23 cellular contexts compared by ENCODE assay signal in genomic region chr16:84124529-84125073, GRCh38. TPM values are rescaled to one million over a fixed set of nuclear protein-coding genes. Genes with fewer than 3 reads are reported as not detected.
"Had no signal": no experiment of that assay in that cellular context is flagged by ENCODE, and none has a peak within 500 bp of the region (broad histone marks: within the 10 kb centered on the region; RNA-seq: fewer than 3 reads in every experiment).

No MANE protein-coding gene starts in this region.

- H3K9me3 Mint-ChIP-seq: dendritic cell treated with granulocyte-macrophage colony-stimulating factor and Interleukin-4, amounts not matched to agents 40 ng/mL and 50 ng/mL, for 4 days; naive thymus-derived CD8-positive, alpha-beta T cell had no signal

- H3K27ac ChIP-seq: foreskin keratinocyte, hepatocyte, neutrophil, spleen, stomach, thoracic aorta, transverse colon had no signal

- H3K27me3 Mint-ChIP-seq: dendritic cell treated with granulocyte-macrophage colony-stimulating factor and Interleukin-4, amounts not matched to agents 40 ng/mL and 50 ng/mL, for 4 days; naive thymus-derived CD8-positive, alpha-beta T cell had no signal

- H3K27ac Mint-ChIP-seq: dendritic cell treated with granulocyte-macrophage colony-stimulating factor and Interleukin-4, amounts not matched to agents 40 ng/mL and 50 ng/mL, for 4 days had no signal

- H3K27me3 ChIP-seq: foreskin keratinocyte, hepatocyte, neutrophil, spleen, stomach, transverse colon had no signal

- H3K4me3 Mint-ChIP-seq: dendritic cell treated with granulocyte-macrophage colony-stimulating factor and Interleukin-4, amounts not matched to agents 40 ng/mL and 50 ng/mL, for 4 days; naive thymus-derived CD8-positive, alpha-beta T cell had no signal

- DNase-seq: foreskin keratinocyte; left colon; left ventricle myocardium superior; naive thymus-derived CD8-positive, alpha-beta T cell; posterior cingulate gyrus; spleen; stimulated activated CD4-positive, alpha-beta T cell treated with anti-CD3 and anti-CD28 coated beads, Interleukin-15, amount 100 ng/mL, for 24 hours; stimulated activated CD4-positive, alpha-beta T cell treated with anti-CD3 and anti-CD28 coated beads, Interleukin-1b, Interleukin-23, amount 100 ng/mL, for 48 hours; stimulated activated CD4-positive, alpha-beta T cell treated with anti-CD3 and anti-CD28 coated beads, Interleukin-4, amount 100 ng/mL, for 4 hours; stimulated activated naive CD4-positive, alpha-beta T cell; stomach; substantia nigra; transverse colon had no signal

- ATAC-seq: foreskin keratinocyte; left colon; left ventricle myocardium superior; naive thymus-derived CD8-positive, alpha-beta T cell; sciatic nerve had no signal

- H3K9me3 ChIP-seq: neutrophil, spleen, stomach, thoracic aorta, transverse colon had no signal

- H2AFZ ChIP-seq: hepatocyte had no signal

- H3K4me2 ChIP-seq: hepatocyte had no signal

- H3K4me3 ChIP-seq: hepatocyte, spleen, stomach, thoracic aorta, transverse colon had no signal

- H3K4me1 ChIP-seq: foreskin keratinocyte, spleen, stomach, transverse colon had no signal

- H3K79me2 ChIP-seq: hepatocyte had no signal

RNA-seq across cellular contexts. Expression of gene DNAAF1, which starts 20.5 kb away (rescaled TPM):
- total RNA-seq: epithelial cell of proximal tubule, foreskin keratinocyte, kidney epithelial cell, left ventricle myocardium superior, mesenteric fat pad, skeletal muscle tissue, thoracic aorta, transverse colon, urinary bladder had no signal
- polyA plus RNA-seq: foreskin keratinocyte had no signal
